Comparison of ENCODE assay signal across 16 cellular contexts in the genomic region with DNA sequence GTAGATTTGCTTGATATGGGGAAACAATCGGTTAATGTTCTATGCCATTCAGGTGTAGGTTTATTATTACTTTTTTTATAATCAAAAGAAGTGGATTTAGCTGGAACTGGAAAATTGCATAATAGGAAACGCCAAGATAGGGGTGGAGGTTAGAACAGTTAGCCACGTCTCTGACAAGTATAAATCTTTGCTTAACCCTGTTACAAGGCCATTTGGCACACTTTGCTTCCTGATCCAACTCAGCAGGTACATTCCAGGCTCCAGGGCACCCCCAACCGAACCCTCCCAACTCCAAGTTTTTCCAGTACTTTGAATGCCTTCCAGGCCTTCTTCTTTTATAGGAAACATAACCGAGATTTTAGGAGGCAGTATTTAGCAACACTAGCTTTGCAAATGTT. TPM values are rescaled to one million over a fixed set of nuclear protein-coding genes. Genes with fewer than 3 reads are reported as not detected.
DNase-seq lines count a peak whose midpoint lies in the region; ATAC-seq, FAIRE-seq and TF ChIP-seq lines count a peak whose summit lies in the region.
"Had no signal": no experiment of that assay in that cellular context is flagged by ENCODE, and none has a peak within 500 bp of the region (broad histone marks: within the 10 kb centered on the region; RNA-seq: fewer than 3 reads in every experiment).

No MANE protein-coding gene starts in this region.

- in situ Hi-C loops in K562 (cut with MboI) (no loop called here), HepG2 (cut with HindIII; ENCODE audit: extremely low pct_ligation_motif_present, low pct_unique_long_range_greater_than_20kb) (no loop called here)

- TF ChIP-seq RAD21 in K562 (CRISPR knock-in tag; conservative IDR thresholded peaks at IDR 0.05 in 1 of 2, IDR thresholded peaks at IDR 0.05 in 1 of 2) (no peak), HepG2 (CRISPR knock-in tag; IDR thresholded peaks at IDR 0.05) (no peak)

- TF ChIP-seq CTCF in KMS-11 (conservative IDR thresholded peaks at IDR 0.05; ENCODE audit: low read depth, low read length) (no peak), K562 (IDR thresholded peaks at IDR 0.05 in 2 of 3, conservative IDR thresholded peaks at IDR 0.05 in 1 of 3; ENCODE audit: insufficient read depth in 2 of 3, low read depth in 1 of 3, low read length in 3 of 3) (no peak), HepG2 (CRISPR knock-in tag; IDR thresholded peaks at IDR 0.05) (0 out of 2 replicates have a peak, but pooled peaks have one; percentile 12), testis (IDR thresholded peaks at IDR 0.05) (no peak)

- no peaks in the 10 kb centered on the region for H3K36me3 ChIP-seq in KMS-11 (ENCODE audit: insufficient read depth)
- no peaks in the 10 kb centered on the region for H3K36me3 ChIP-seq in K562 (ENCODE audit: control insufficient read depth, insufficient read depth, low read length)
- H3K36me3 ChIP-seq in HepG2 (replicated peaks in 1 of 2; ENCODE audit: control insufficient read depth in 1 of 2, insufficient read depth in 2 of 2, low read length in 2 of 2), result no peaks in the 10 kb centered on the region
- no peaks in the 10 kb centered on the region for H3K36me3 ChIP-seq in testis (ENCODE audit: low read depth, missing control alignments)
- H3K36me3 ChIP-seq: BLaER1 had no signal

- BruUV-seq in K562 (replicated peaks; lab: Mats Ljungman, UMichigan), result no TSS peak
- BruUV-seq in HepG2 (replicated peaks; lab: Mats Ljungman, UMichigan), result no TSS peak

- H3K4me3 ChIP-seq in KMS-11 (IDR thresholded peaks at IDR 0.05; ENCODE audit: insufficient read depth, low read depth, low read length) (no peak overlapping the region), K562 (no peak overlapping the region), HepG2 (replicated peaks in 1 of 3; ENCODE audit: insufficient read depth in 1 of 3, low read depth in 2 of 3, low read length in 3 of 3) (no peak overlapping the region), testis (no peak overlapping the region)
- H3K4me3 ChIP-seq: BLaER1 had no signal

- H3K9ac ChIP-seq in KMS-11 (peak overlapping the region; percentile 79; the same call in 1 of the 2 replicates), K562 (ENCODE audit: insufficient read depth in 1 of 2, low read depth in 2 of 2, low read length in 2 of 2) (no peak overlapping the region), HepG2 (ENCODE audit: insufficient read depth, low read depth, low read length) (no peak overlapping the region; the same call in 1 of the 2 replicates)
- H3K9ac ChIP-seq: BLaER1 had no signal

- WGBS in K562 (ENCODE audit: insufficient coverage, low coverage, missing lambda C conversion rate), result 44% methylated on average over 5 of the region's 5 CpGs
- WGBS in HepG2 (ENCODE audit: low lambda C conversion rate), result 27% methylated on average over 5 of the region's 5 CpGs
- WGBS in testis, 2 donors, result 62 to 63% methylated on average over 5 of the region's 5 CpGs

- H3K4me1 ChIP-seq in KMS-11 (ENCODE audit: low read depth, poor library complexity, severe bottlenecking), result peaks cover 39% of the 10 kb centered on the region
- H3K4me1 ChIP-seq in K562 (replicated peaks in 1 of 2; ENCODE audit: control insufficient read depth in 2 of 2, insufficient read depth in 2 of 2, low read length in 2 of 2), result no peaks in the 10 kb centered on the region; a peak in 1 of 5 replicates
- H3K4me1 ChIP-seq in HepG2 (ENCODE audit: insufficient read depth, low read length), result peaks cover 22% of the 10 kb centered on the region
- H3K4me1 ChIP-seq in testis, result no peaks in the 10 kb centered on the region
- H3K4me1 ChIP-seq: BLaER1 had no signal

- no peaks in the 10 kb centered on the region for H3K27me3 ChIP-seq in KMS-11 (ENCODE audit: insufficient read depth, low read depth)
- H3K27me3 ChIP-seq in K562 (ENCODE audit: control insufficient read depth in 2 of 2, insufficient read depth in 2 of 2, low read length in 2 of 2), result no peaks in the 10 kb centered on the region
- no peaks in the 10 kb centered on the region for H3K27me3 ChIP-seq in HepG2 (ENCODE audit: control insufficient read depth in 1 of 2, insufficient read depth in 2 of 2, low read length in 2 of 2)
- H3K27me3 ChIP-seq in testis, result no peaks in the 10 kb centered on the region

- DNase-seq in K562 (ENCODE audit: extremely low read depth in 1 of 4, low spot score in 3 of 4) (no peak), HepG2 (ENCODE audit: low spot score) (peak; percentile 38), NCI-H524 (lab: John Stamatoyannopoulos, UW) (no peak), testis (no peak), globus pallidus (ENCODE audit: low spot score) (no peak)
- DNase-seq: DMS 273 treated with DMSO at 0.1 percent for 48 hours; effector CD8-positive, alpha-beta T cell; KG1; mesenchymal stem cell; NCI-H510A; PC-3; retina had no signal

- FAIRE-seq in K562 (lab: Jason Lieb, UNC) (no peak), HepG2 (lab: Jason Lieb, UNC) (peak; percentile 70)

- H3K4me2 ChIP-seq in KMS-11, result peak overlapping the region; percentile 84
- H3K4me2 ChIP-seq in K562 (ENCODE audit: insufficient read depth, low read length), result no peak overlapping the region
- no peak overlapping the region for H3K4me2 ChIP-seq in HepG2 (ENCODE audit: low read depth, low read length)
- H3K4me2 ChIP-seq: BLaER1 had no signal

- TF ChIP-seq POLR2A in K562 (conservative IDR thresholded peaks at IDR 0.05) (no peak), HepG2 (IDR thresholded peaks at IDR 0.05; ENCODE audit: insufficient read depth in 1 of 2, low read depth in 2 of 2, low read length in 2 of 2) (no peak), testis (IDR thresholded peaks at IDR 0.05) (no peak)

- TF ChIP-seq EP300 in K562 (IDR thresholded peaks at IDR 0.05; ENCODE audit: low read length) (no peak), HepG2 (IDR thresholded peaks at IDR 0.05; ENCODE audit: low read depth in 2 of 2, low read length in 2 of 2) (no peak), HepG2 (CRISPR knock-in tag; IDR thresholded peaks at IDR 0.05; ENCODE audit: borderline replicate concordance) (no peak)

- POLR2A ChIA-PET in K562 (lab: Yijun Ruan, JAX), result interaction anchor here (1.5 kb wide), 1 partner anchor 9 kb away, joined by 3 read pairs; no protein-coding TSS in a partner anchor
- POLR2A ChIA-PET in HepG2 (lab: Yijun Ruan, JAX), result interaction anchor here (1.1 kb wide), 1 partner anchor 47 kb away, joined by 4 read pairs; no protein-coding TSS in a partner anchor

- H3K9me3 ChIP-seq in K562 (replicated peaks; ENCODE audit: control insufficient read depth, insufficient read depth, low read depth, low read length) (no peaks in the 10 kb centered on the region), HepG2 (ENCODE audit: low read length) (no peaks in the 10 kb centered on the region), testis (no peaks in the 10 kb centered on the region)
- H3K9me3 ChIP-seq: BLaER1 had no signal

- H3K27ac ChIP-seq in KMS-11 (peak overlapping the region; percentile 97), K562 (ENCODE audit: extremely low read depth, low read depth, low read length) (no peak overlapping the region), HepG2 (ENCODE audit: extremely low read length, insufficient read depth, low read length) (peak overlapping the region; percentile 38), testis (no peak overlapping the region)
- H3K27ac ChIP-seq: BLaER1, HL-60 had no signal

- H3K79me2 ChIP-seq in KMS-11 (ENCODE audit: insufficient read depth, low read depth) (no peaks in the 10 kb centered on the region), K562 (ENCODE audit: control insufficient read depth, insufficient read depth, low read length) (no peaks in the 10 kb centered on the region), HepG2 (ENCODE audit: insufficient read depth, low read length) (no peaks in the 10 kb centered on the region)

- CTCF ChIA-PET in K562 (lab: Yijun Ruan, JAX; ENCODE audit: low intra/inter-chr PET ratio), result no interaction called here
- CTCF ChIA-PET in HepG2 (lab: Yijun Ruan, JAX; ENCODE audit: low intra/inter-chr PET ratio, low total read pairs), result no interaction called here

- peak; percentile 4 for ATAC-seq in GM19467 (IDR thresholded peaks at IDR 0.05; ENCODE audit: unreplicated experiment)
- no peak for ATAC-seq in K562
- peak; percentile 67; the same call in 2 of the 3 replicates for ATAC-seq in HepG2
- ATAC-seq: PC-3 had no signal

- intact Hi-C loops in K562 (cut with micrococcal nuclease) (loop anchor here (5.0 kb wide), 1 partner anchor 59 kb away; no protein-coding TSS in a partner anchor), HepG2 (cut with micrococcal nuclease; ENCODE audit: unreplicated experiment) (no loop called here), testis (cut with DNase I; ENCODE audit: low total_unique reads) (no loop called here)

- H2AFZ ChIP-seq in KMS-11 (ENCODE audit: low read depth) (peak overlapping the region; percentile 86), K562 (ENCODE audit: low read depth, low read length) (peak overlapping the region; percentile 39), HepG2 (ENCODE audit: low read length) (no peak overlapping the region)

- H3K9me1 ChIP-seq in K562 (ENCODE audit: control insufficient read depth, insufficient read depth, low read length), result no peaks in the 10 kb centered on the region

- H4K20me1 ChIP-seq in KMS-11 (ENCODE audit: insufficient read depth) (no peaks in the 10 kb centered on the region), K562 (replicated peaks; ENCODE audit: control insufficient read depth, insufficient read depth, low read length) (no peaks in the 10 kb centered on the region), HepG2 (ENCODE audit: insufficient read depth, low read length) (no peaks in the 10 kb centered on the region)
- H4K20me1 ChIP-seq: BLaER1 had no signal

RNA-seq across cellular contexts. Expression of gene ACSL4, which starts 50.7 kb away (rescaled TPM):
- total RNA-seq in K562 (2011; cell fraction: chromatin; rRNA removed; ENCODE audit: low replicate concordance), result 30.6 and 90.7 TPM in 2 replicates
- total RNA-seq in K562 (2011; cell fraction: nucleolus; rRNA removed), result 10.5 and 14.9 TPM in 2 replicates
- total RNA-seq in K562 (2011; cell fraction: nucleoplasm; rRNA removed), result 29.3 and 45.3 TPM in 2 replicates
- total RNA-seq in K562 (2014; rRNA removed) (20.1 and 21.5 TPM in 2 replicates), K562 (2014; rRNA removed; fragmentation: Illumina TruSeq; extraction: Trizol) (32.1 and 35.6 TPM in 2 replicates), K562 (2015; rRNA removed; fragmentation: Illumina TruSeq; extraction: Trizol) (25.0 and 25.5 TPM in 2 replicates), K562 (2021) (29.0 and 31.2 TPM in 2 replicates), HepG2 (2016; rRNA removed; fragmentation: Illumina TruSeq; extraction: Trizol) (316 and 521 TPM in 2 replicates), testis (100 to 1,000 TPM; 108 to 136 TPM)
- polyA plus RNA-seq in K562 (2011; rRNA removed) (22.2 and 35.1 TPM in 2 replicates), K562 (2014; fragmentation: Illumina TruSeq; extraction: Trizol) (22.1 and 27.1 TPM in 2 replicates), K562 (2014; fragmentation: Nextera tagmentation; extraction: Ambion mirVana) (10 to 100 TPM in 1 of 2 experiments, 1 to 10 TPM in 1; 9.8 to 12.0 TPM), K562 (2014; rRNA removed) (16.6 and 19.6 TPM in 2 replicates), HepG2 (2011; rRNA removed) (176 and 207 TPM in 2 replicates), testis (ENCODE audit: insufficient read depth, low read depth, low replicate concordance) (40.4 TPM)
- 8.4 and 13.2 TPM in 2 replicates for polyA plus RNA-seq in K562 (2011; cell fraction: cytosol; rRNA removed)
- polyA plus RNA-seq in K562 (2011; cell fraction: nucleus; rRNA removed), result 16.3 and 17.2 TPM in 2 replicates
- polyA plus RNA-seq in K562 (2012), result 15.3 and 26.5 TPM in 2 replicates
- polyA minus RNA-seq in K562 (2011; rRNA and poly(A)+ RNA removed), result 56.4 and 81.0 TPM in 2 replicates
- 36.9 and 53.8 TPM in 2 replicates for polyA minus RNA-seq in K562 (2011; cell fraction: cytosol; rRNA and poly(A)+ RNA removed)
- 21.0 and 30.0 TPM in 2 replicates for polyA minus RNA-seq in K562 (2011; cell fraction: nucleus; rRNA and poly(A)+ RNA removed)
- total RNA-seq in HepG2 (2016; cell fraction: cytosol; rRNA removed; fragmentation: Illumina TruSeq; extraction: Trizol; ENCODE audit: low read depth), result 26.7 and 28.6 TPM in 2 replicates
- total RNA-seq in HepG2 (2016; cell fraction: insoluble cytoplasmic fraction; rRNA removed; fragmentation: Illumina TruSeq; extraction: Trizol), result 304 and 484 TPM in 2 replicates
- 83.2 and 99.0 TPM in 2 replicates for total RNA-seq in HepG2 (2016; cell fraction: membrane; rRNA removed; fragmentation: Illumina TruSeq; extraction: Trizol)
- total RNA-seq in HepG2 (2016; cell fraction: nucleus; rRNA removed; fragmentation: Illumina TruSeq; extraction: Trizol), result 195 and 201 TPM in 2 replicates
- 107 and 171 TPM in 2 replicates for polyA plus RNA-seq in HepG2 (2011; cell fraction: cytosol; rRNA removed)
- 84.2 and 108 TPM in 2 replicates for polyA plus RNA-seq in HepG2 (2011; cell fraction: nucleus; rRNA removed)
- 293 and 329 TPM in 2 replicates for polyA plus RNA-seq in HepG2 (2012)
- 5.7 and 7.1 TPM in 2 replicates for polyA plus RNA-seq in HepG2 (2016; cell fraction: cytosol; fragmentation: Illumina TruSeq; extraction: Trizol; ENCODE audit: low read depth)
- 281 and 310 TPM in 2 replicates for polyA plus RNA-seq in HepG2 (2016; cell fraction: insoluble cytoplasmic fraction; fragmentation: Illumina TruSeq; extraction: Trizol; ENCODE audit: low read depth)
- 26.0 and 28.9 TPM in 2 replicates for polyA plus RNA-seq in HepG2 (2016; cell fraction: membrane; fragmentation: Illumina TruSeq; extraction: Trizol; ENCODE audit: low read depth)
- polyA plus RNA-seq in HepG2 (2016; cell fraction: nucleus; fragmentation: Illumina TruSeq; extraction: Trizol; ENCODE audit: insufficient read depth, low read depth), result 191 and 192 TPM in 2 replicates
- 51.4 and 478 TPM in 2 replicates for polyA minus RNA-seq in HepG2 (2011; rRNA and poly(A)+ RNA removed; ENCODE audit: low replicate concordance)
- 475 and 658 TPM in 2 replicates for polyA minus RNA-seq in HepG2 (2011; cell fraction: cytosol; rRNA and poly(A)+ RNA removed)
- polyA minus RNA-seq in HepG2 (2011; cell fraction: nucleus; rRNA and poly(A)+ RNA removed), result 386 and 495 TPM in 2 replicates

Comparison
In these comparisons a context has a peak if more than half of its experiments do, and no peak if none do; other contexts are left out.
1. H3K27ac ChIP-seq: peak in KMS-11 (single experiment) and HepG2 (single experiment); none in K562 (single experiment) and testis (0 of 2).